ENCODE assay signal across 13 cellular contexts in the genomic region with DNA sequence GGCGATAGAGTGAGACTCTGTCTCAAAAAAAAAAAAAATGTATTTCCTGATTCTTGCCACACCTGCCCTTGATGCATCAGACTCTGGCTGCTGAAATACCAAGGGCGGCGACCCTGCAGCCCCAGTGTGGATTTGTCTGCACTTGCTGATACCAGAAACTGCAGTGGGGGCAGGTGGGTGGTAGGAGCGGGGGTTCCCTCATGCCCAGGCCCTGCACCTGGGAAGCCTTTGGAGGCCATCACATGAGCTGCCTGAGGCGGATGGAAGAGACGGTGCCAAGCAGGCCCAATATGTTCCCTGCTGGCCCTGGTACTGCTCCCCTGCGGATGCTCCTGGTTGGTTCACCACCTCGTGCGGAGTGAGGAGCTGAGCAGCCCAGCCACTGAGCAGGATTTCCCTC. TPM values are rescaled to one million over a fixed set of nuclear protein-coding genes. Genes with fewer than 3 reads are reported as not detected.
DNase-seq lines count a peak whose midpoint lies in the region; ATAC-seq and TF ChIP-seq lines count a peak whose summit lies in the region.
"Had no signal": no experiment of that assay in that cellular context is flagged by ENCODE, and none has a peak within 500 bp of the region (broad histone marks: within the 10 kb centered on the region; RNA-seq: fewer than 3 reads in every experiment).

No MANE protein-coding gene starts in this region.

- no peak overlapping the region for H3K4me3 ChIP-seq in mesendoderm (ENCODE audit: low read length)

- H2AK5ac ChIP-seq in mesendoderm (ENCODE audit: low read length): no peak overlapping the region

- peaks cover 2% of the 10 kb centered on the region for H3K36me3 ChIP-seq in mesendoderm (ENCODE audit: control insufficient read depth, insufficient read depth, low read length)

- H3K27me3 Mint-ChIP-seq in CD14-positive monocyte (ENCODE audit: low read depth in 3 of 3): no peaks in the 10 kb centered on the region
- H3K27me3 Mint-ChIP-seq: type B pancreatic cell had no signal

- H3K79me2 ChIP-seq in mesendoderm (ENCODE audit: control insufficient read depth, insufficient read depth, low read length): no peaks in the 10 kb centered on the region

- H3K9ac ChIP-seq in mesendoderm (ENCODE audit: low read length): no peak overlapping the region

- no peak overlapping the region for H2BK15ac ChIP-seq in mesendoderm (replicated peaks; ENCODE audit: low read depth)

- H3K27ac Mint-ChIP-seq in CD14-positive monocyte: peak overlapping the region; percentile 90 to 99 (median 94)
- H3K27ac Mint-ChIP-seq: type B pancreatic cell had no signal

- no peak overlapping the region for H2BK5ac ChIP-seq in mesendoderm (ENCODE audit: low read length)

- H3K23ac ChIP-seq in mesendoderm (ENCODE audit: low read length): no peak overlapping the region

- DNase-seq in CD14-positive monocyte (ENCODE audit: low spot score) (peak; percentile 54), HPDE6-E6E7 (ENCODE audit: extremely low spot score) (peak; percentile 60), activated T-helper 1 cell treated with Interleukin-2 at 50 U/mL for 16 hours (ENCODE audit: low read depth) (peak; percentile 24), mesendoderm (no peak), NCI-H226 (no peak)
- DNase-seq: amniotic stem cell; DMS79; NCI-H524 treated with DMSO at 0.1 percent for 48 hours; stimulated activated CD4-positive, alpha-beta T cell treated with anti-CD3 and anti-CD28 coated beads, Interleukin-4, amount 100 ng/mL, for 24 hours had no signal

- H3K9me3 Mint-ChIP-seq in CD14-positive monocyte: peaks cover 0 to 2% (median 0%) of the 10 kb centered on the region in 7 donors
- H3K9me3 Mint-ChIP-seq: type B pancreatic cell had no signal

- H4K5ac ChIP-seq in mesendoderm (ENCODE audit: low read length): no peak overlapping the region

- no CpG with 5 or more reads among the region's 9 CpGs for WGBS in mesendoderm (ENCODE audit: extremely low coverage, insufficient coverage, low lambda C conversion rate)

- no peak overlapping the region for H3K4ac ChIP-seq in mesendoderm (ENCODE audit: low read depth, low read length)

- no peaks in the 10 kb centered on the region for H3K79me1 ChIP-seq in mesendoderm (ENCODE audit: low read length)

- ATAC-seq in HG03439 (IDR thresholded peaks at IDR 0.05; ENCODE audit: unreplicated experiment) (no peak), HG02588 (IDR thresholded peaks at IDR 0.05; ENCODE audit: unreplicated experiment) (no peak), GM21381 (IDR thresholded peaks at IDR 0.05; ENCODE audit: unreplicated experiment) (no peak)

- H3K4me3 Mint-ChIP-seq in CD14-positive monocyte: no peak overlapping the region
- H3K4me3 Mint-ChIP-seq: type B pancreatic cell had no signal

- H4K8ac ChIP-seq in mesendoderm (ENCODE audit: low read depth, low read length): no peak overlapping the region

- intact Hi-C loops in CD14-positive monocyte (cut with micrococcal nuclease): loop anchor here (5.0 to 10.0 kb wide), 4 partner anchors 50 to 82 kb away; a partner anchor contains a TSS

- no peaks in the 10 kb centered on the region for H3K27me3 ChIP-seq in mesendoderm (ENCODE audit: insufficient read depth, low read length, poor library complexity)

- no peak overlapping the region for H3K18ac ChIP-seq in mesendoderm (ENCODE audit: low read length)

- peaks cover 78% of the 10 kb centered on the region for H3K4me1 Mint-ChIP-seq in CD14-positive monocyte

- H3K56ac ChIP-seq in mesendoderm (ENCODE audit: low read length): peak overlapping the region; percentile 73

- no peak for TF ChIP-seq CTCF in CD14-positive monocyte (IDR thresholded peaks at IDR 0.05)

- H2BK120ac ChIP-seq in mesendoderm (ENCODE audit: low read depth, low read length): no peak overlapping the region

- H3K4me2 ChIP-seq in mesendoderm (ENCODE audit: low read length): no peak overlapping the region

- H3K36me3 Mint-ChIP-seq in CD14-positive monocyte: peaks cover 52 to 56% of the 10 kb centered on the region in 2 donors

- H3K27ac ChIP-seq in mesendoderm (ENCODE audit: low read depth, low read length): no peak overlapping the region

- no peaks in the 10 kb centered on the region for H3K4me1 ChIP-seq in mesendoderm (ENCODE audit: control insufficient read depth, low read depth, low read length)

RNA-seq across cellular contexts. Expression of a gene that starts 50.6 kb away (rescaled TPM):
- 1 to 10 TPM; 5.7 to 9.8 TPM for polyA plus RNA-seq in CD14-positive monocyte
- polyA plus RNA-seq in mesendoderm (2013, experiment 1 of 2): 10.0 TPM
- 10.3 TPM for polyA plus RNA-seq in mesendoderm (2013, experiment 2 of 2)

RNA-seq across cellular contexts. Expression of a gene that starts 57.7 kb away (rescaled TPM):
- 10 to 100 TPM; 26.0 to 28.0 TPM for polyA plus RNA-seq in CD14-positive monocyte
- 20.0 TPM for polyA plus RNA-seq in mesendoderm (2013, experiment 1 of 2)
- polyA plus RNA-seq in mesendoderm (2013, experiment 2 of 2): 21.4 TPM

Comparison
In these comparisons a context has a peak if more than half of its experiments do, and no peak if none do; other contexts are left out.
1. DNase-seq: peak in CD14-positive monocyte (single experiment), HPDE6-E6E7 (single experiment) and activated T-helper 1 cell treated with Interleukin-2 at 50 U/mL for 16 hours (single experiment); none in mesendoderm (single experiment) and NCI-H226 (single experiment).